ENCODE assay signal across 1 cellular context in genomic region chr6:132964101-132964867, GRCh38.
TF ChIP-seq lines count a peak whose summit lies in the region.

No MANE protein-coding gene starts in this region.

TF ChIP-seq in K562, 482 proteins besides CTCF, POLR2A, EP300 and RAD21 (continued from another document and continues in another):
- TF ChIP-seq CEBPG (CRISPR knock-in tag; IDR thresholded peaks at IDR 0.05) (no peak), CEBPG (tag; conservative IDR thresholded peaks at IDR 0.05 in 1 of 2, IDR thresholded peaks at IDR 0.05 in 1 of 2) (0 out of 4 replicates have a peak, but pooled peaks of 1 of the 2 experiments have one; percentile 28), HNRNPLL (IDR thresholded peaks at IDR 0.05; ENCODE audit: low read depth, low read length, poor library complexity, severe bottlenecking) (no peak), SMARCA5 (IDR thresholded peaks at IDR 0.05) (no peak), RBFOX2 (IDR thresholded peaks at IDR 0.05; ENCODE audit: low read depth, low read length) (no peak), ZNF764 (CRISPR knock-in tag; IDR thresholded peaks at IDR 0.05; ENCODE audit: low read depth) (no peak), THRAP3 (IDR thresholded peaks at IDR 0.05; ENCODE audit: borderline replicate concordance) (no peak), POLR3A (IDR thresholded peaks at IDR 0.05; ENCODE audit: borderline replicate concordance, extremely low read depth, insufficient read depth, insufficient read length) (no peak), TARDBP (IDR thresholded peaks at IDR 0.05) (no peak), ZNF518B (CRISPR knock-in tag; IDR thresholded peaks at IDR 0.05) (no peak), HNRNPUL1 (IDR thresholded peaks at IDR 0.05; ENCODE audit: low read length) (no peak), ZFP91 (CRISPR knock-in tag; IDR thresholded peaks at IDR 0.05) (no peak), RFX1 (IDR thresholded peaks at IDR 0.05) (no peak), ZNF584 (CRISPR knock-in tag; IDR thresholded peaks at IDR 0.05; ENCODE audit: low read depth) (0 out of 2 replicates have a peak, but pooled peaks have one; percentile 74), SPI1 (IDR thresholded peaks at IDR 0.05; ENCODE audit: borderline replicate concordance, low read depth, low read length) (peak; percentile 74; the same call in 1 of the 2 replicates), NFATC3 (IDR thresholded peaks at IDR 0.05) (no peak), SNRNP70 (optimal IDR thresholded peaks at IDR 0.05; ENCODE audit: low read depth, low read length) (no peak), BACH1 (tag; IDR thresholded peaks at IDR 0.05) (no peak), MXI1 (IDR thresholded peaks at IDR 0.05; ENCODE audit: low read depth, low read length) (no peak), RUNX1 (IDR thresholded peaks at IDR 0.05; ENCODE audit: low read depth) (no peak), CCNT2 (IDR thresholded peaks at IDR 0.05; ENCODE audit: borderline replicate concordance, extremely low read depth, insufficient read length, low read depth, low read length) (peak; percentile 88), COPS2 (conservative IDR thresholded peaks at IDR 0.05) (no peak), PTBP1 (IDR thresholded peaks at IDR 0.05; ENCODE audit: low read depth, low read length) (no peak), THRA (IDR thresholded peaks at IDR 0.05) (no peak), HEY1 (CRISPR knock-in tag; IDR thresholded peaks at IDR 0.05; ENCODE audit: borderline replicate concordance) (no peak), SREBF2 (CRISPR knock-in tag; IDR thresholded peaks at IDR 0.05) (no peak), ZNF282 (CRISPR knock-in tag; IDR thresholded peaks at IDR 0.05) (no peak), ESRRB (CRISPR knock-in tag; IDR thresholded peaks at IDR 0.05; ENCODE audit: borderline replicate concordance) (no peak), HMG20B (CRISPR knock-in tag; IDR thresholded peaks at IDR 0.05) (no peak), CHCHD3 (CRISPR knock-in tag; IDR thresholded peaks at IDR 0.05) (no peak), POLR2B (IDR thresholded peaks at IDR 0.05; ENCODE audit: low read depth, partially characterized antibody) (no peak), ATF6 (CRISPR knock-in tag; IDR thresholded peaks at IDR 0.05) (no peak), ETS2 (tag; IDR thresholded peaks at IDR 0.05; ENCODE audit: borderline replicate concordance, poor library complexity, severe bottlenecking) (no peak), ZNF316 (IDR thresholded peaks at IDR 0.05) (no peak), SMAD1 (IDR thresholded peaks at IDR 0.05; ENCODE audit: low read depth, low read length, partially characterized antibody) (peak; percentile 68), GTF3C2 (IDR thresholded peaks at IDR 0.05; ENCODE audit: borderline replicate concordance, extremely low read depth, insufficient read length) (no peak), HNRNPH1 (optimal IDR thresholded peaks at IDR 0.05; ENCODE audit: low read depth, low read length) (no peak), PHF20 (IDR thresholded peaks at IDR 0.05; ENCODE audit: partially characterized antibody) (no peak), NCOA2 (IDR thresholded peaks at IDR 0.05; ENCODE audit: partially characterized antibody in 2 of 2) (no peak), RHOXF2B (CRISPR knock-in tag; conservative IDR thresholded peaks at IDR 0.05) (no peak), ZNF354B (CRISPR knock-in tag; IDR thresholded peaks at IDR 0.05) (no peak), BDP1 (IDR thresholded peaks at IDR 0.05; ENCODE audit: insufficient read depth, insufficient read length) (no peak), U2AF1 (optimal IDR thresholded peaks at IDR 0.05; ENCODE audit: low read depth, low read length) (no peak), RBM22 (IDR thresholded peaks at IDR 0.05; ENCODE audit: low read depth, low read length, poor library complexity, severe bottlenecking) (no peak), FOXK1 (CRISPR knock-in tag; IDR thresholded peaks at IDR 0.05; ENCODE audit: borderline replicate concordance) (no peak), HIVEP1 (CRISPR knock-in tag; IDR thresholded peaks at IDR 0.05) (no peak)
- TF ChIP-seq, protein P1, sequence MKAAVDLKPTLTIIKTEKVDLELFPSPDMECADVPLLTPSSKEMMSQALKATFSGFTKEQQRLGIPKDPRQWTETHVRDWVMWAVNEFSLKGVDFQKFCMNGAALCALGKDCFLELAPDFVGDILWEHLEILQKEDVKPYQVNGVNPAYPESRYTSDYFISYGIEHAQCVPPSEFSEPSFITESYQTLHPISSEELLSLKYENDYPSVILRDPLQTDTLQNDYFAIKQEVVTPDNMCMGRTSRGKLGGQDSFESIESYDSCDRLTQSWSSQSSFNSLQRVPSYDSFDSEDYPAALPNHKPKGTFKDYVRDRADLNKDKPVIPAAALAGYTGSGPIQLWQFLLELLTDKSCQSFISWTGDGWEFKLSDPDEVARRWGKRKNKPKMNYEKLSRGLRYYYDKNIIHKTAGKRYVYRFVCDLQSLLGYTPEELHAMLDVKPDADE (conservative IDR thresholded peaks at IDR 0.05; ENCODE audit: control insufficient read depth, low read depth, low read length) = no peak
- TF ChIP-seq, protein P2, sequence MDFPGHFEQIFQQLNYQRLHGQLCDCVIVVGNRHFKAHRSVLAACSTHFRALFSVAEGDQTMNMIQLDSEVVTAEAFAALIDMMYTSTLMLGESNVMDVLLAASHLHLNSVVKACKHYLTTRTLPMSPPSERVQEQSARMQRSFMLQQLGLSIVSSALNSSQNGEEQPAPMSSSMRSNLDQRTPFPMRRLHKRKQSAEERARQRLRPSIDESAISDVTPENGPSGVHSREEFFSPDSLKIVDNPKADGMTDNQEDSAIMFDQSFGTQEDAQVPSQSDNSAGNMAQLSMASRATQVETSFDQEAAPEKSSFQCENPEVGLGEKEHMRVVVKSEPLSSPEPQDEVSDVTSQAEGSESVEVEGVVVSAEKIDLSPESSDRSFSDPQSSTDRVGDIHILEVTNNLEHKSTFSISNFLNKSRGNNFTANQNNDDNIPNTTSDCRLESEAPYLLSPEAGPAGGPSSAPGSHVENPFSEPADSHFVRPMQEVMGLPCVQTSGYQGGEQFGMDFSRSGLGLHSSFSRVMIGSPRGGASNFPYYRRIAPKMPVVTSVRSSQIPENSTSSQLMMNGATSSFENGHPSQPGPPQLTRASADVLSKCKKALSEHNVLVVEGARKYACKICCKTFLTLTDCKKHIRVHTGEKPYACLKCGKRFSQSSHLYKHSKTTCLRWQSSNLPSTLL (IDR thresholded peaks at IDR 0.05) = no peak
- TF ChIP-seq, protein P3, sequence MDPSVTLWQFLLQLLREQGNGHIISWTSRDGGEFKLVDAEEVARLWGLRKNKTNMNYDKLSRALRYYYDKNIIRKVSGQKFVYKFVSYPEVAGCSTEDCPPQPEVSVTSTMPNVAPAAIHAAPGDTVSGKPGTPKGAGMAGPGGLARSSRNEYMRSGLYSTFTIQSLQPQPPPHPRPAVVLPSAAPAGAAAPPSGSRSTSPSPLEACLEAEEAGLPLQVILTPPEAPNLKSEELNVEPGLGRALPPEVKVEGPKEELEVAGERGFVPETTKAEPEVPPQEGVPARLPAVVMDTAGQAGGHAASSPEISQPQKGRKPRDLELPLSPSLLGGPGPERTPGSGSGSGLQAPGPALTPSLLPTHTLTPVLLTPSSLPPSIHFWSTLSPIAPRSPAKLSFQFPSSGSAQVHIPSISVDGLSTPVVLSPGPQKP (CRISPR knock-in tag; IDR thresholded peaks at IDR 0.05) = no peak
- TF ChIP-seq, protein P4, sequence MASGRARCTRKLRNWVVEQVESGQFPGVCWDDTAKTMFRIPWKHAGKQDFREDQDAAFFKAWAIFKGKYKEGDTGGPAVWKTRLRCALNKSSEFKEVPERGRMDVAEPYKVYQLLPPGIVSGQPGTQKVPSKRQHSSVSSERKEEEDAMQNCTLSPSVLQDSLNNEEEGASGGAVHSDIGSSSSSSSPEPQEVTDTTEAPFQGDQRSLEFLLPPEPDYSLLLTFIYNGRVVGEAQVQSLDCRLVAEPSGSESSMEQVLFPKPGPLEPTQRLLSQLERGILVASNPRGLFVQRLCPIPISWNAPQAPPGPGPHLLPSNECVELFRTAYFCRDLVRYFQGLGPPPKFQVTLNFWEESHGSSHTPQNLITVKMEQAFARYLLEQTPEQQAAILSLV (tag; IDR thresholded peaks at IDR 0.05) = no peak
- TF ChIP-seq, protein P5, sequence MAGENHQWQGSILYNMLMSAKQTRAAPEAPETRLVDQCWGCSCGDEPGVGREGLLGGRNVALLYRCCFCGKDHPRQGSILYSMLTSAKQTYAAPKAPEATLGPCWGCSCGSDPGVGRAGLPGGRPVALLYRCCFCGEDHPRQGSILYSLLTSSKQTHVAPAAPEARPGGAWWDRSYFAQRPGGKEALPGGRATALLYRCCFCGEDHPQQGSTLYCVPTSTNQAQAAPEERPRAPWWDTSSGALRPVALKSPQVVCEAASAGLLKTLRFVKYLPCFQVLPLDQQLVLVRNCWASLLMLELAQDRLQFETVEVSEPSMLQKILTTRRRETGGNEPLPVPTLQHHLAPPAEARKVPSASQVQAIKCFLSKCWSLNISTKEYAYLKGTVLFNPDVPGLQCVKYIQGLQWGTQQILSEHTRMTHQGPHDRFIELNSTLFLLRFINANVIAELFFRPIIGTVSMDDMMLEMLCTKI (IDR thresholded peaks at IDR 0.05; ENCODE audit: partially characterized antibody) = no peak
